19 cellular contexts compared by ENCODE assay signal in the genomic region with DNA sequence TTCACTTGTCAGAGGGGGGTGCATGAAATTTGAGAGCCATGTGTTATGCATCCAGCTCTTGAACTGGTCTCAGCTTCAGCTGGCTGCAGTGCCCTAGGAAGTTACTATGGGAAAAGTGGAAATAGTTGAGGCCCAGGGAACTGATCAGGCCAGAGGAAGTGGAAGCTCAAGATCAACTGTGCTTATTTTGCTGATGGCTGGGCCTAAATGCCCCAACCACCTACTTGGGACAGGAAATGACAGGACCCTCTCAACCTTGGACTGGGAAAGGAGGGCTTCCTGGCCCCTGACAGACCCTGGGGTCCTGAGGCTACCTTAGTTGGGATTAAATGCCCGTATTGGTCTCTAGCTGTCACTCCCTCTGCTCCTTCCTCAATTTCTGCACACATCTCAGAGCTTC. TPM values are rescaled to one million over a fixed set of nuclear protein-coding genes. Genes with fewer than 3 reads are reported as not detected.
DNase-seq lines count a peak whose midpoint lies in the region; ATAC-seq and TF ChIP-seq lines count a peak whose summit lies in the region.
"Had no signal": no experiment of that assay in that cellular context is flagged by ENCODE, and none has a peak within 500 bp of the region (broad histone marks: within the 10 kb centered on the region; RNA-seq: fewer than 3 reads in every experiment).

No MANE protein-coding gene starts in this region.

- H3K36me3 ChIP-seq in OCI-LY7 (ENCODE audit: insufficient read depth, low read length) (peaks cover 39% of the 10 kb centered on the region), parathyroid adenoma (ENCODE audit: control insufficient read depth, insufficient read depth, low read length) (no peaks in the 10 kb centered on the region), ascending aorta (peaks cover 29 to 33% of the 10 kb centered on the region in 2 donors)

- peak overlapping the region; percentile 95 for H3K4me3 Mint-ChIP-seq in activated T-cell treated with anti-CD3 and anti-CD28 coated beads, Interleukin-2, amount 50 U/mL, for 4 hours
- H3K4me3 Mint-ChIP-seq in dendritic cell treated with granulocyte-macrophage colony-stimulating factor and Interleukin-4, amounts not matched to agents 40 ng/mL and 50 ng/mL, for 4 days, result no peak overlapping the region

- H3K9me3 ChIP-seq in OCI-LY7 (ENCODE audit: low read length) (no peaks in the 10 kb centered on the region), parathyroid adenoma (ENCODE audit: control insufficient read depth, low read length) (no peaks in the 10 kb centered on the region), ascending aorta (no peaks in the 10 kb centered on the region)
- H3K9me3 ChIP-seq: sigmoid colon had no signal

- DNase-seq in activated T-cell treated with anti-CD3 and anti-CD28 coated beads, Interleukin-2, amount 50 U/mL, for 4 hours, result no peak
- DNase-seq in activated T-cell treated with anti-CD3 and anti-CD28 coated beads for 4 hours (no peak), OCI-LY7 (ENCODE audit: low spot score) (no peak), NCI-H2081 (lab: John Stamatoyannopoulos, UW) (no peak), ascending aorta (ENCODE audit: low spot score in 2 of 2) (no peak)
- DNase-seq: activated naive CD4-positive, alpha-beta T cell treated with anti-CD3 and anti-CD28 coated beads, Interleukin-2, amount 50 U/mL, for 16 hours; GDM1; kidney; mesendoderm; NCI-H187; NCI-H446 treated with DMSO at 0.1 percent for 48 hours; SHP77 treated with DMSO at 0.1 percent for 48 hours; sigmoid colon; T1000 had no signal

- H3K4me2 ChIP-seq in OCI-LY7 (ENCODE audit: low read length), result no peak overlapping the region
- no peak overlapping the region for H3K4me2 ChIP-seq in parathyroid adenoma (ENCODE audit: low read length)
- H3K4me2 ChIP-seq: GM23338 had no signal

- CTCF ChIA-PET in OCI-LY7 (lab: Charles Lee; ENCODE audit: unreplicated experiment), result no interaction called here

- H3K36me3 Mint-ChIP-seq in activated T-cell treated with anti-CD3 and anti-CD28 coated beads, Interleukin-2, amount 50 U/mL, for 4 hours (ENCODE audit: insufficient read depth), result peaks cover 9% of the 10 kb centered on the region
- peaks cover 78% of the 10 kb centered on the region for H3K36me3 Mint-ChIP-seq in dendritic cell treated with granulocyte-macrophage colony-stimulating factor and Interleukin-4, amounts not matched to agents 40 ng/mL and 50 ng/mL, for 4 days (ENCODE audit: low read depth)

- ATAC-seq in activated T-cell treated with anti-CD3 and anti-CD28 coated beads, Interleukin-2, amount 50 U/mL, for 4 hours, result no peak
- ATAC-seq in GM21390 (IDR thresholded peaks at IDR 0.05; ENCODE audit: unreplicated experiment), result no peak

- no peak overlapping the region for H3K9ac ChIP-seq in parathyroid adenoma

- H2AFZ ChIP-seq in OCI-LY7 (ENCODE audit: low read length), result no peak overlapping the region
- no peak overlapping the region for H2AFZ ChIP-seq in parathyroid adenoma
- H2AFZ ChIP-seq: GM23338 had no signal

- H4K20me1 ChIP-seq in OCI-LY7 (ENCODE audit: insufficient read depth, low read length), result 0 out of 2 replicates have a peak, but pooled peaks cover 12% of the 10 kb centered on the region

- no peaks in the 10 kb centered on the region for H3K9me3 Mint-ChIP-seq in activated T-cell treated with anti-CD3 and anti-CD28 coated beads, Interleukin-2, amount 50 U/mL, for 4 hours
- no peaks in the 10 kb centered on the region for H3K9me3 Mint-ChIP-seq in dendritic cell treated with granulocyte-macrophage colony-stimulating factor and Interleukin-4, amounts not matched to agents 40 ng/mL and 50 ng/mL, for 4 days

- intact Hi-C loops in OCI-LY7 (cut with micrococcal nuclease; ENCODE audit: unreplicated experiment), result loop anchor here (5.0 kb wide), 1 partner anchor 155 kb away; the partner anchor contains the start of gene PAGR1
- intact Hi-C loops in dendritic cell treated with granulocyte-macrophage colony-stimulating factor and Interleukin-4, amounts not matched to agents 40 ng/mL and 50 ng/mL, for 4 days (cut with micrococcal nuclease), result loop anchor here (10.0 kb wide), 1 partner anchor 158 kb away; the partner anchor contains the start of genes PAGR1 and PRRT2
- intact Hi-C loops in ascending aorta (cut with DNase I), result loop anchor here (5.0 kb wide), 2 partner anchors 110 to 165 kb away; partner anchors contain the start of genes CDIPT and MAZ

- no peaks in the 10 kb centered on the region for H3K9me2 ChIP-seq in OCI-LY7 (ENCODE audit: insufficient read depth, low read length)

- no peaks in the 10 kb centered on the region for H3K27me3 Mint-ChIP-seq in activated T-cell treated with anti-CD3 and anti-CD28 coated beads, Interleukin-2, amount 50 U/mL, for 4 hours (ENCODE audit: low read depth)
- no peaks in the 10 kb centered on the region for H3K27me3 Mint-ChIP-seq in dendritic cell treated with granulocyte-macrophage colony-stimulating factor and Interleukin-4, amounts not matched to agents 40 ng/mL and 50 ng/mL, for 4 days

- peaks cover 32% of the 10 kb centered on the region for H3K4me1 Mint-ChIP-seq in activated T-cell treated with anti-CD3 and anti-CD28 coated beads, Interleukin-2, amount 50 U/mL, for 4 hours (ENCODE audit: low read depth)
- H3K4me1 Mint-ChIP-seq in dendritic cell treated with granulocyte-macrophage colony-stimulating factor and Interleukin-4, amounts not matched to agents 40 ng/mL and 50 ng/mL, for 4 days (ENCODE audit: low read depth), result peaks cover 52% of the 10 kb centered on the region

- TF ChIP-seq CTCF in OCI-LY7 (conservative IDR thresholded peaks at IDR 0.05; ENCODE audit: low read length), result no peak
- TF ChIP-seq CTCF in parathyroid adenoma (IDR thresholded peaks at IDR 0.05), result no peak
- no peak for TF ChIP-seq CTCF in ascending aorta (IDR thresholded peaks at IDR 0.05)

- POLR2A ChIA-PET in OCI-LY7 (lab: Charles Lee), result interaction anchor here (0.7 to 3.8 kb wide), 8 partner anchors 9 to 104 kb away, joined by 3 to 56 read pairs (median 4); partner anchors contain the start of genes HIRIP3, KCTD13 and TMEM219

- H3K79me2 ChIP-seq in OCI-LY7 (ENCODE audit: insufficient read depth, low read depth, low read length), result peaks cover 34% of the 10 kb centered on the region
- peaks cover 18% of the 10 kb centered on the region for H3K79me2 ChIP-seq in parathyroid adenoma

- peak overlapping the region; percentile 38 for H3K27ac ChIP-seq in OCI-LY7 (ENCODE audit: low read depth, low read length, poor library complexity, severe bottlenecking)
- H3K27ac ChIP-seq in parathyroid adenoma, result peak overlapping the region; percentile 76
- no peak overlapping the region for H3K27ac ChIP-seq in ascending aorta

- H3K27me3 ChIP-seq in parathyroid adenoma (ENCODE audit: control insufficient read depth, insufficient read depth, low read length) (no peaks in the 10 kb centered on the region), ascending aorta (no peaks in the 10 kb centered on the region)
- H3K27me3 ChIP-seq: sigmoid colon had no signal

- no peak overlapping the region for H3K4me3 ChIP-seq in OCI-LY7 (ENCODE audit: low read depth, low read length, poor library complexity, severe bottlenecking)
- H3K4me3 ChIP-seq in parathyroid adenoma (ENCODE audit: low read depth, low read length), result no peak overlapping the region
- H3K4me3 ChIP-seq in ascending aorta, result no peak overlapping the region
- H3K4me3 ChIP-seq: GM23338 had no signal

- H3K27ac Mint-ChIP-seq in dendritic cell treated with granulocyte-macrophage colony-stimulating factor and Interleukin-4, amounts not matched to agents 40 ng/mL and 50 ng/mL, for 4 days, result peak overlapping the region; percentile 88
- H3K27ac Mint-ChIP-seq: GM23338 had no signal

- H3K4me1 ChIP-seq in OCI-LY7 (ENCODE audit: insufficient read depth, low read length, poor library complexity, severe bottlenecking) (peaks cover 34% of the 10 kb centered on the region), parathyroid adenoma (peaks cover 13% of the 10 kb centered on the region), ascending aorta (peaks cover 12 to 24% of the 10 kb centered on the region in 2 donors)

- no TSS peak for BruUV-seq in OCI-LY7 (replicated peaks; lab: Mats Ljungman, UMichigan)

RNA-seq across cellular contexts. Expression of gene TAOK2, which starts 1.2 kb away (rescaled TPM):
- 10 to 100 TPM; 34.9 to 37.9 (median 37.8) TPM for total RNA-seq in activated T-cell treated with anti-CD3 and anti-CD28 coated beads, Interleukin-2, amount 50 U/mL, for 4 hours
- 31.7 and 33.3 TPM in 2 replicates for total RNA-seq in OCI-LY7 (2014; rRNA removed; shearing (Covaris generic))
- total RNA-seq in OCI-LY7 (2022) (45.0 and 46.8 TPM in 2 replicates), ascending aorta (101 TPM)

RNA-seq across cellular contexts. Expression of gene TMEM219, which starts 10.6 kb away (rescaled TPM):
- total RNA-seq in activated T-cell treated with anti-CD3 and anti-CD28 coated beads, Interleukin-2, amount 50 U/mL, for 4 hours, result 10 to 100 TPM; 19.3 to 30.8 (median 27.7) TPM
- total RNA-seq in OCI-LY7 (2014; rRNA removed; shearing (Covaris generic)), result 75.7 and 94.1 TPM in 2 replicates
- 82.9 and 88.6 TPM in 2 replicates for total RNA-seq in OCI-LY7 (2022)
- 49.2 TPM for total RNA-seq in ascending aorta

RNA-seq across cellular contexts. Expression of gene HIRIP3, which starts 22.9 kb away (rescaled TPM):
- 10 to 100 TPM; 43.4 to 52.5 (median 50.7) TPM for total RNA-seq in activated T-cell treated with anti-CD3 and anti-CD28 coated beads, Interleukin-2, amount 50 U/mL, for 4 hours
- 54.4 and 60.4 TPM in 2 replicates for total RNA-seq in OCI-LY7 (2014; rRNA removed; shearing (Covaris generic))
- 43.2 and 52.3 TPM in 2 replicates for total RNA-seq in OCI-LY7 (2022)
- total RNA-seq in ascending aorta, result 2.0 TPM

RNA-seq across cellular contexts. Expression of gene INO80E, which starts 23.5 kb away (rescaled TPM):
- 100 to 1,000 TPM; 103 to 113 (median 112) TPM for total RNA-seq in activated T-cell treated with anti-CD3 and anti-CD28 coated beads, Interleukin-2, amount 50 U/mL, for 4 hours
- total RNA-seq in OCI-LY7 (2014; rRNA removed; shearing (Covaris generic)), result 88.0 and 94.7 TPM in 2 replicates
- total RNA-seq in OCI-LY7 (2022) (129 and 140 TPM in 2 replicates), ascending aorta (44.1 TPM)

RNA-seq across cellular contexts. Expression of gene DOC2A, which starts 38.3 kb away (rescaled TPM):
- total RNA-seq in activated T-cell treated with anti-CD3 and anti-CD28 coated beads, Interleukin-2, amount 50 U/mL, for 4 hours, result 1 to 10 TPM in 2 of 3 donors, under 1 TPM in 1; 0.49 to 2.5 (median 1.1) TPM
- total RNA-seq in OCI-LY7 (2014; rRNA removed; shearing (Covaris generic)), result not detected in 2 replicates
- total RNA-seq in OCI-LY7 (2022), result 0.31 and 0.91 TPM in 2 replicates
- total RNA-seq in ascending aorta, result not detected
- total RNA-seq: bronchial epithelial cell had no signal

Comparison
In these comparisons a context has a peak if more than half of its experiments do, and no peak if none do; other contexts are left out.
1. H3K27ac ChIP-seq: peak in OCI-LY7 (single experiment) and parathyroid adenoma (single experiment); none in ascending aorta (0 of 2).
2. RNA of gene HIRIP3, which starts 22.9 kb away (total RNA-seq): 43.2 to 60.4 TPM in OCI-LY7 and 43.4 to 52.5 TPM in activated T-cell treated with anti-CD3 and anti-CD28 coated beads, Interleukin-2, amount 50 U/mL, for 4 hours; 2.0 TPM in ascending aorta (single experiment); every median in the first group is over 10 times any median in the second.